In the genomic region with DNA sequence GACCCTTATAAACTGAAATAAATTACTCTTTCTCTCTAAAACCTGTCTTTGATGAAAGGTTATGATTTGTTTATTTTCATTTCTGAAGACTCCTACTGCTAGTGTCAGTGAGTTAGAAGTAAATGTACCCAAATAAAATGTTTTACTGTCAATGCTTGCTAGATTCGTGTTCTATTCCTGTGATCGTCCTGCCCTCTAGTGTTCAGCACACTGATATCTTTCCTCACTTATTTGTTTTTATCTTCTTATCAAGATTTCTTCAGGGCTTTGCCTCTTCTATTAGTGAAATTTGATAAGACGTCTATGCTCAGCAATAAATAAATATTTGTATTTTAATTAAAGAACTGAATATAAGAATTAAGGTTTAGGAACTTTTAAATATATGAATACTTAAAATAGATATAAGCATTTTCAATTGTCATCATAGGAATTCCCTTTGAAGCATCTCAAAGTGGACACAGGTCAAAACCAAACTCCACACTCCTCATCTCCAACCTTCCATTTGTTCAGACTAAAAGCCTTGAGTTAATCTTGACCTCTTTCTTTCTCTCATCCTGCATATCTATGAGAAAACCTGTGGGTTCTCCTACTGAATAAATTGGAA, we compare ENCODE assay signal across 1 cellular context.
TF ChIP-seq lines count a peak whose summit lies in the region.

No MANE protein-coding gene starts in this region.

TF ChIP-seq in SK-N-SH treated with all-trans-retinoic acid at 6 μM for 48 hours, 23 proteins besides CTCF, POLR2A, EP300 and RAD21 (continued from another document):
- TF ChIP-seq, protein P1, sequence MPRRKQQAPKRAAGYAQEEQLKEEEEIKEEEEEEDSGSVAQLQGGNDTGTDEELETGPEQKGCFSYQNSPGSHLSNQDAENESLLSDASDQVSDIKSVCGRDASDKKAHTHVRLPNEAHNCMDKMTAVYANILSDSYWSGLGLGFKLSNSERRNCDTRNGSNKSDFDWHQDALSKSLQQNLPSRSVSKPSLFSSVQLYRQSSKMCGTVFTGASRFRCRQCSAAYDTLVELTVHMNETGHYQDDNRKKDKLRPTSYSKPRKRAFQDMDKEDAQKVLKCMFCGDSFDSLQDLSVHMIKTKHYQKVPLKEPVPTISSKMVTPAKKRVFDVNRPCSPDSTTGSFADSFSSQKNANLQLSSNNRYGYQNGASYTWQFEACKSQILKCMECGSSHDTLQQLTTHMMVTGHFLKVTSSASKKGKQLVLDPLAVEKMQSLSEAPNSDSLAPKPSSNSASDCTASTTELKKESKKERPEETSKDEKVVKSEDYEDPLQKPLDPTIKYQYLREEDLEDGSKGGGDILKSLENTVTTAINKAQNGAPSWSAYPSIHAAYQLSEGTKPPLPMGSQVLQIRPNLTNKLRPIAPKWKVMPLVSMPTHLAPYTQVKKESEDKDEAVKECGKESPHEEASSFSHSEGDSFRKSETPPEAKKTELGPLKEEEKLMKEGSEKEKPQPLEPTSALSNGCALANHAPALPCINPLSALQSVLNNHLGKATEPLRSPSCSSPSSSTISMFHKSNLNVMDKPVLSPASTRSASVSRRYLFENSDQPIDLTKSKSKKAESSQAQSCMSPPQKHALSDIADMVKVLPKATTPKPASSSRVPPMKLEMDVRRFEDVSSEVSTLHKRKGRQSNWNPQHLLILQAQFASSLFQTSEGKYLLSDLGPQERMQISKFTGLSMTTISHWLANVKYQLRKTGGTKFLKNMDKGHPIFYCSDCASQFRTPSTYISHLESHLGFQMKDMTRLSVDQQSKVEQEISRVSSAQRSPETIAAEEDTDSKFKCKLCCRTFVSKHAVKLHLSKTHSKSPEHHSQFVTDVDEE (CRISPR knock-in tag; IDR thresholded peaks at IDR 0.05): no peak
- TF ChIP-seq GLIS3 (CRISPR knock-in tag; IDR thresholded peaks at IDR 0.05) (no peak), OSR1 (CRISPR knock-in tag; IDR thresholded peaks at IDR 0.05) (no peak), PPARA (CRISPR knock-in tag; IDR thresholded peaks at IDR 0.05; ENCODE audit: borderline replicate concordance) (no peak), ZFP3 (CRISPR knock-in tag; IDR thresholded peaks at IDR 0.05) (no peak), ZNF70 (CRISPR knock-in tag; IDR thresholded peaks at IDR 0.05) (no peak), ZNF565 (CRISPR knock-in tag; conservative IDR thresholded peaks at IDR 0.05; ENCODE audit: low read depth) (no peak), ESRRG (CRISPR knock-in tag; IDR thresholded peaks at IDR 0.05) (no peak)
- TF ChIP-seq, protein P2, sequence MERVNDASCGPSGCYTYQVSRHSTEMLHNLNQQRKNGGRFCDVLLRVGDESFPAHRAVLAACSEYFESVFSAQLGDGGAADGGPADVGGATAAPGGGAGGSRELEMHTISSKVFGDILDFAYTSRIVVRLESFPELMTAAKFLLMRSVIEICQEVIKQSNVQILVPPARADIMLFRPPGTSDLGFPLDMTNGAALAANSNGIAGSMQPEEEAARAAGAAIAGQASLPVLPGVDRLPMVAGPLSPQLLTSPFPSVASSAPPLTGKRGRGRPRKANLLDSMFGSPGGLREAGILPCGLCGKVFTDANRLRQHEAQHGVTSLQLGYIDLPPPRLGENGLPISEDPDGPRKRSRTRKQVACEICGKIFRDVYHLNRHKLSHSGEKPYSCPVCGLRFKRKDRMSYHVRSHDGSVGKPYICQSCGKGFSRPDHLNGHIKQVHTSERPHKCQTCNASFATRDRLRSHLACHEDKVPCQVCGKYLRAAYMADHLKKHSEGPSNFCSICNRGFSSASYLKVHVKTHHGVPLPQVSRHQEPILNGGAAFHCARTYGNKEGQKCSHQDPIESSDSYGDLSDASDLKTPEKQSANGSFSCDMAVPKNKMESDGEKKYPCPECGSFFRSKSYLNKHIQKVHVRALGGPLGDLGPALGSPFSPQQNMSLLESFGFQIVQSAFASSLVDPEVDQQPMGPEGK (CRISPR knock-in tag; IDR thresholded peaks at IDR 0.05; ENCODE audit: borderline replicate concordance): no peak
TF ChIP-seq in SK-N-SH treated with all-trans-retinoic acid at 6 μM for 48 hours: peak in this region for 0.
